21 cellular contexts compared by ENCODE assay signal in genomic region chr3:100113728-100114412, GRCh38. TPM values are rescaled to one million over a fixed set of nuclear protein-coding genes. Genes with fewer than 3 reads are reported as not detected.
DNase-seq lines count a peak whose midpoint lies in the region; ATAC-seq and TF ChIP-seq lines count a peak whose summit lies in the region.
"Had no signal": no experiment of that assay in that cellular context is flagged by ENCODE, and none has a peak within 500 bp of the region (broad histone marks: within the 10 kb centered on the region; RNA-seq: fewer than 3 reads in every experiment).

No MANE protein-coding gene starts in this region.

- H3T11ph ChIP-seq in H9 (ENCODE audit: low read length) = no peak overlapping the region

- no peak overlapping the region for H3K23ac ChIP-seq in H9 (ENCODE audit: insufficient read length, low read depth, low read length)

- ATAC-seq in WTC11 = no peak
- ATAC-seq in right cardiac atrium = no peak
- ATAC-seq in HG02973 (IDR thresholded peaks at IDR 0.05; ENCODE audit: unreplicated experiment) = no peak
- ATAC-seq: activated naive CD8-positive, alpha-beta T cell treated with anti-CD3 and anti-CD28 coated beads, Interleukin-2, amount 50 U/mL, for 24 hours; K562 had no signal

- H3K79me1 ChIP-seq in H9 (ENCODE audit: insufficient read depth, low read depth, low read length, poor library complexity, severe bottlenecking) = no peaks in the 10 kb centered on the region

- intact Hi-C loops in right cardiac atrium (cut with DNase I) = no loop called here

- H3K9me3 Mint-ChIP-seq in H9 (peaks cover 0 to 3% of the 10 kb centered on the region in 2 experiments; a peak in 1 of 5 replicates), WTC11 (peaks cover 3% of the 10 kb centered on the region; the same call in 1 of the 2 replicates)
- no peaks in the 10 kb centered on the region for H3K9me3 Mint-ChIP-seq in T-helper 2 cell treated with Interferon-gamma antibody and Interleukin-4, amounts not matched to agents 5 μg/mL and 100 μg/mL, for 36 hours
- H3K9me3 Mint-ChIP-seq: activated naive CD8-positive, alpha-beta T cell treated with anti-CD3 and anti-CD28 coated beads, Interleukin-2, amount 50 U/mL, for 24 hours; activated T-helper 2 cell treated with anti-CD3 and anti-CD28 coated beads, Interferon-gamma antibody, Interleukin-2, Interleukin-4, amounts not matched to agents 10 μg/mL and 5 μg/mL and 100 μg/mL, durations not matched to agents 14 hours and 24 hours and 36 hours; HFFc6 had no signal

- no peak for TF ChIP-seq POLR2A in erythroblast (IDR thresholded peaks at IDR 0.05; ENCODE audit: low read length)

- H3K9me3 ChIP-seq in H9 (ENCODE audit: control insufficient read depth, low read depth, low read length) = no peaks in the 10 kb centered on the region
- H3K9me3 ChIP-seq in right cardiac atrium (ENCODE audit: control insufficient read depth, low read length) = no peaks in the 10 kb centered on the region
- H3K9me3 ChIP-seq: sigmoid colon, thyroid gland had no signal

- no peak overlapping the region for H2BK15ac ChIP-seq in H9 (ENCODE audit: low read depth, low read length)

- H3K27me3 Mint-ChIP-seq in H9 (ENCODE audit: low read depth) (no peaks in the 10 kb centered on the region), WTC11 (ENCODE audit: low read depth) (no peaks in the 10 kb centered on the region)
- H3K27me3 Mint-ChIP-seq in T-helper 2 cell treated with Interferon-gamma antibody and Interleukin-4, amounts not matched to agents 5 μg/mL and 100 μg/mL, for 36 hours (ENCODE audit: low read depth) = no peaks in the 10 kb centered on the region
- H3K27me3 Mint-ChIP-seq: activated naive CD8-positive, alpha-beta T cell treated with anti-CD3 and anti-CD28 coated beads, Interleukin-2, amount 50 U/mL, for 24 hours had no signal

- no peak overlapping the region for H3K56ac ChIP-seq in H9 (ENCODE audit: insufficient read length, low read depth, low read length)

- H3K4me1 ChIP-seq in H9 (ENCODE audit: insufficient read depth, low read length) (no peaks in the 10 kb centered on the region), right cardiac atrium (ENCODE audit: control insufficient read depth, insufficient read depth, low read length) (peaks cover 2% of the 10 kb centered on the region)
- H3K4me1 ChIP-seq: thyroid gland had no signal

- no peak overlapping the region for H2BK20ac ChIP-seq in H9 (ENCODE audit: low read depth, low read length, poor library complexity, severe bottlenecking)

- H2BK120ac ChIP-seq in H9 (ENCODE audit: low read depth, low read length, poor library complexity, severe bottlenecking) = no peak overlapping the region

- no peak overlapping the region for H4K91ac ChIP-seq in H9 (ENCODE audit: insufficient read length, low read depth, low read length)

- H2AK5ac ChIP-seq in H9 (ENCODE audit: insufficient read length, low read length) = no peak overlapping the region

- H3K27ac ChIP-seq in H9 (ENCODE audit: insufficient read length, low read depth, low read length) (no peak overlapping the region), right cardiac atrium (ENCODE audit: low read length) (peak overlapping the region; percentile 88)
- H3K27ac ChIP-seq: SK-N-MC, thyroid gland had no signal

- H3K23me2 ChIP-seq in H9 (ENCODE audit: insufficient read length, low read depth, low read length, poor library complexity, severe bottlenecking) = no peaks in the 10 kb centered on the region

- no peak overlapping the region for H3K4me2 ChIP-seq in H9 (ENCODE audit: insufficient read depth, insufficient read length, low read length)

- POLR2A ChIA-PET in WTC11 (lab: Charles Lee) = no interaction called here

- peaks cover 0 to 4% (median 0%) of the 10 kb centered on the region in 3 experiments; a peak in 1 of 7 replicates for H3K36me3 Mint-ChIP-seq in H9 (ENCODE audit: insufficient read depth in 1 of 3, low read depth in 3 of 3)
- H3K36me3 Mint-ChIP-seq in WTC11 = peaks cover 3% of the 10 kb centered on the region; the same call in 1 of the 2 replicates
- peaks cover 4% of the 10 kb centered on the region for H3K36me3 Mint-ChIP-seq in T-helper 2 cell treated with Interferon-gamma antibody and Interleukin-4, amounts not matched to agents 5 μg/mL and 100 μg/mL, for 36 hours (ENCODE audit: low read depth)

- H3K4ac ChIP-seq in H9 (ENCODE audit: low read depth, low read length) = no peak overlapping the region

- no peaks in the 10 kb centered on the region for H4K20me1 ChIP-seq in H9 (ENCODE audit: control insufficient read depth, insufficient read depth, insufficient read length)

- H3K79me2 ChIP-seq in H9 (ENCODE audit: insufficient read depth, low read length) = no peaks in the 10 kb centered on the region

- no peak overlapping the region for H2AFZ ChIP-seq in H9 (ENCODE audit: low read length)

- H4K8ac ChIP-seq in H9 (replicated peaks; ENCODE audit: insufficient read length, low read depth, low read length) = no peak overlapping the region

- CTCF ChIA-PET in WTC11 (lab: Charles Lee) = no interaction called here

- H3K4me1 Mint-ChIP-seq in H9 = no peaks in the 10 kb centered on the region
- H3K4me1 Mint-ChIP-seq in WTC11 = no peaks in the 10 kb centered on the region
- H3K4me1 Mint-ChIP-seq in T-helper 2 cell treated with Interferon-gamma antibody and Interleukin-4, amounts not matched to agents 5 μg/mL and 100 μg/mL, for 36 hours (ENCODE audit: low read depth) = peaks cover 2% of the 10 kb centered on the region
- H3K4me1 Mint-ChIP-seq: activated naive CD8-positive, alpha-beta T cell treated with anti-CD3 and anti-CD28 coated beads, Interleukin-2, amount 50 U/mL, for 24 hours had no signal

- H3K27ac Mint-ChIP-seq in H9 (peak overlapping the region in 2 of 3 experiments; percentile 7 to 65; a peak in 2 of 7 replicates), WTC11 (peak overlapping the region; percentile 24; the same call in 1 of the 2 replicates)
- H3K27ac Mint-ChIP-seq in T-helper 2 cell treated with Interferon-gamma antibody and Interleukin-4, amounts not matched to agents 5 μg/mL and 100 μg/mL, for 36 hours = no peak overlapping the region
- H3K27ac Mint-ChIP-seq: activated naive CD8-positive, alpha-beta T cell treated with anti-CD3 and anti-CD28 coated beads, Interleukin-2, amount 50 U/mL, for 24 hours; activated T-helper 2 cell treated with anti-CD3 and anti-CD28 coated beads, Interferon-gamma antibody, Interleukin-2, Interleukin-4, amounts not matched to agents 10 μg/mL and 5 μg/mL and 100 μg/mL, durations not matched to agents 14 hours and 24 hours and 36 hours; HFFc6 had no signal

- H2BK12ac ChIP-seq in H9 (ENCODE audit: insufficient read length, low read depth, low read length) = no peak overlapping the region

- no peak overlapping the region for H3K18ac ChIP-seq in H9 (ENCODE audit: insufficient read length, low read depth, low read length)

- H3K27me3 ChIP-seq in H9 (ENCODE audit: insufficient read depth, low read length) (no peaks in the 10 kb centered on the region), right cardiac atrium (ENCODE audit: control insufficient read depth, insufficient read depth) (no peaks in the 10 kb centered on the region)
- H3K27me3 ChIP-seq: sigmoid colon, thyroid gland had no signal

- TF ChIP-seq CTCF in H9 (conservative IDR thresholded peaks at IDR 0.05) (no peak), WTC11 (IDR thresholded peaks at IDR 0.05) (no peak)

- H4K5ac ChIP-seq in H9 (ENCODE audit: insufficient read length, low read depth, low read length) = no peak overlapping the region

- no CpG with 5 or more reads among the region's 7 CpGs for WGBS in H9 (ENCODE audit: extremely low coverage, insufficient read length, low lambda C conversion rate)
- 74% methylated on average over 7 of the region's 7 CpGs for WGBS in right cardiac atrium

- H3K4me3 Mint-ChIP-seq in H9 = no peak overlapping the region
- no peak overlapping the region for H3K4me3 Mint-ChIP-seq in WTC11
- no peak overlapping the region for H3K4me3 Mint-ChIP-seq in T-helper 2 cell treated with Interferon-gamma antibody and Interleukin-4, amounts not matched to agents 5 μg/mL and 100 μg/mL, for 36 hours
- H3K4me3 Mint-ChIP-seq: activated naive CD8-positive, alpha-beta T cell treated with anti-CD3 and anti-CD28 coated beads, Interleukin-2, amount 50 U/mL, for 24 hours; HFFc6 had no signal

- H2BK5ac ChIP-seq in H9 (ENCODE audit: insufficient read length, low read length) = no peak overlapping the region

- DNase-seq in H9 = no peak
- DNase-seq in NOMO-1 (lab: John Stamatoyannopoulos, UW; ENCODE audit: unreplicated experiment in 2 of 2) = peak; percentile 89 to 97
- no peak for DNase-seq in WTC11 (ENCODE audit: low spot score)
- DNase-seq in right cardiac atrium = no peak
- DNase-seq in iPS-NIHi7 (ENCODE audit: extremely low spot score) = no peak
- DNase-seq in erythroblast (lab: John Stamatoyannopoulos, UW) = no peak
- no peak for DNase-seq in T-helper 2 cell treated with Interferon-gamma antibody and Interleukin-4, amounts not matched to agents 5 μg/mL and 100 μg/mL, for 36 hours (ENCODE audit: low spot score)
- DNase-seq: activated CD4-positive, alpha-beta T cell treated with anti-CD3 and anti-CD28 coated beads for 1 hour; activated naive CD8-positive, alpha-beta T cell treated with anti-CD3 and anti-CD28 coated beads, Interleukin-2, amount 50 U/mL, for 24 hours; HFFc6; NCI-H1092 treated with DMSO at 0.1 percent for 48 hours; NCI-H2081 treated with DMSO at 0.1 percent for 48 hours; NCI-H510A treated with DMSO at 0.1 percent for 48 hours; OCI-M1; sigmoid colon; stimulated activated naive CD4-positive, alpha-beta T cell; thyroid gland had no signal

- H3K4me3 ChIP-seq in right cardiac atrium (ENCODE audit: low read length) = peak overlapping the region; percentile 47
- H3K4me3 ChIP-seq: K562, sigmoid colon, SK-N-MC, thyroid gland had no signal

- H3K14ac ChIP-seq in H9 (ENCODE audit: insufficient read depth, low read length) = no peak overlapping the region

- no peak overlapping the region for H3K9ac ChIP-seq in H9 (ENCODE audit: extremely low read depth, insufficient read length, low read length)

TF ChIP-seq in WTC11, 78 proteins besides CTCF, POLR2A, EP300 and RAD21 (continues in another document):
- TF ChIP-seq ETV6 (CRISPR knock-in tag; IDR thresholded peaks at IDR 0.05) (no peak), GRHL2 (CRISPR knock-in tag; IDR thresholded peaks at IDR 0.05; ENCODE audit: insufficient replicate concordance, severe bottlenecking) (no peak), KAT7 (CRISPR knock-in tag; IDR thresholded peaks at IDR 0.05; ENCODE audit: borderline replicate concordance) (no peak), IRF1 (CRISPR knock-in tag; IDR thresholded peaks at IDR 0.05) (no peak), GTF2I (CRISPR knock-in tag; conservative IDR thresholded peaks at IDR 0.05) (no peak), ELF4 (CRISPR knock-in tag; IDR thresholded peaks at IDR 0.05; ENCODE audit: low read depth) (no peak), EMX1 (CRISPR knock-in tag; IDR thresholded peaks at IDR 0.05) (no peak)

RNA-seq across cellular contexts. Expression of gene FILIP1L, which starts 0.4 kb away (rescaled TPM):
- total RNA-seq in H9 (2021) (0.07 and 0.22 TPM in 2 replicates), WTC11 (2021) (0.11 to 0.18 TPM (median 0.17 TPM) in 3 replicates), right cardiac atrium (10 to 100 TPM; 53.6 to 88.3 (median 68.7) TPM)
- 42.2 TPM for polyA plus RNA-seq in right cardiac atrium

Comparison
In these comparisons a context has a peak if more than half of its experiments do, and no peak if none do; other contexts are left out.
1. DNase-seq: peak in NOMO-1 (2 of 2); none in H9 (single experiment), WTC11 (single experiment), right cardiac atrium (0 of 3), iPS-NIHi7 (single experiment), erythroblast (0 of 2) and T-helper 2 cell treated with Interferon-gamma antibody and Interleukin-4, amounts not matched to agents 5 μg/mL and 100 μg/mL, for 36 hours (single experiment).
2. RNA of gene FILIP1L, which starts 0.4 kb away (total RNA-seq): 53.6 to 88.3 TPM in right cardiac atrium; 0.11 to 0.18 TPM in WTC11 and 0.07 to 0.22 TPM in H9; every median in the first group is over 10 times any median in the second.